In genomic region chr3:50516048-50516871, GRCh38 we compare ENCODE assay signal across 9 cellular contexts. TPM values are rescaled to one million over a fixed set of nuclear protein-coding genes. Genes with fewer than 3 reads are reported as not detected.
A peak's percentile ranks its signal among the peaks of the same experiment; 100 is the strongest.
DNase-seq lines count a peak whose midpoint lies in the region; ATAC-seq and TF ChIP-seq lines count a peak whose summit lies in the region.
"Had no signal": no experiment of that assay in that cellular context is flagged by ENCODE, and none has a peak within 500 bp of the region (broad histone marks: within the 10 kb centered on the region; RNA-seq: fewer than 3 reads in every experiment).

No MANE protein-coding gene starts in this region.

- H3K4me3 ChIP-seq in HUES6 (ENCODE audit: low read depth, low read length) (peak overlapping the region; percentile 33), smooth muscle cell (peak overlapping the region; percentile 25), brain microvascular endothelial cell (ENCODE audit: low read depth, low read length) (no peak overlapping the region)

- H3K27me3 ChIP-seq in HUES6 (ENCODE audit: control insufficient read depth, insufficient read depth, low read length): no peaks in the 10 kb centered on the region
- no peaks in the 10 kb centered on the region for H3K27me3 ChIP-seq in smooth muscle cell (ENCODE audit: low read depth)
- H3K27me3 ChIP-seq in brain microvascular endothelial cell (replicated peaks): peaks cover 2% of the 10 kb centered on the region

- H2AFZ ChIP-seq in smooth muscle cell (ENCODE audit: low read depth): peak overlapping the region; percentile 56

- DNase-seq in iPS-NIHi11 (ENCODE audit: low spot score): peak; percentile 84
- peak; percentile 30 for DNase-seq in smooth muscle cell (lab: John Stamatoyannopoulos, UW; ENCODE audit: unreplicated experiment)
- DNase-seq in OCI-M1 (lab: John Stamatoyannopoulos, UW): no peak
- no peak for DNase-seq in brain microvascular endothelial cell

- peak overlapping the region; percentile 85 for H3K4me2 ChIP-seq in smooth muscle cell

- TF ChIP-seq CTCF in VCaP (conservative IDR thresholded peaks at IDR 0.05): no peak
- TF ChIP-seq CTCF in smooth muscle cell (IDR thresholded peaks at IDR 0.05; ENCODE audit: borderline replicate concordance, insufficient read depth, poor library complexity, severe bottlenecking): no peak
- no peak for TF ChIP-seq CTCF in brain microvascular endothelial cell (IDR thresholded peaks at IDR 0.05; ENCODE audit: low read depth, low read length, missing control alignments)

- H3K9ac ChIP-seq in HUES6 (ENCODE audit: low read length) (peak overlapping the region; percentile 32), smooth muscle cell (ENCODE audit: low read depth) (no peak overlapping the region)

- no peaks in the 10 kb centered on the region for H3K36me3 ChIP-seq in HUES6 (ENCODE audit: control insufficient read depth, insufficient read depth, low read length)
- no peaks in the 10 kb centered on the region for H3K36me3 ChIP-seq in smooth muscle cell (ENCODE audit: low read depth)
- H3K36me3 ChIP-seq in brain microvascular endothelial cell (replicated peaks): no peaks in the 10 kb centered on the region

- WGBS in smooth muscle cell (ENCODE audit: low lambda C conversion rate): 26% methylated on average over 13 of the region's 13 CpGs

- no peaks in the 10 kb centered on the region for H3K79me2 ChIP-seq in smooth muscle cell (ENCODE audit: low read depth)

- no peaks in the 10 kb centered on the region for H3F3A ChIP-seq in smooth muscle cell (ENCODE audit: low read depth)

- H3K4me1 ChIP-seq in HUES6 (ENCODE audit: control insufficient read depth, insufficient read depth, low read length): peaks cover 60% of the 10 kb centered on the region
- peaks cover 25% of the 10 kb centered on the region for H3K4me1 ChIP-seq in smooth muscle cell (ENCODE audit: low read depth)

- ATAC-seq in HG03439 (IDR thresholded peaks at IDR 0.05; ENCODE audit: unreplicated experiment) (no peak), HG02623 (IDR thresholded peaks at IDR 0.05; ENCODE audit: unreplicated experiment) (no peak)

- in situ Hi-C loops in brain microvascular endothelial cell (cut with HindIII; ENCODE audit: low pct_ligation_motif_present, low sequenced_read_pairs): no loop called here

- H3K9me3 ChIP-seq in HUES6 (ENCODE audit: control insufficient read depth, insufficient read depth, low read depth, low read length) (no peaks in the 10 kb centered on the region), smooth muscle cell (replicated peaks; ENCODE audit: low read depth) (no peaks in the 10 kb centered on the region)

- no peaks in the 10 kb centered on the region for H4K20me1 ChIP-seq in smooth muscle cell (ENCODE audit: low read depth)

- H3K27ac ChIP-seq in HUES6 (ENCODE audit: low read depth, low read length) (peak overlapping the region; percentile 41; the same call in 1 of the 2 replicates), VCaP (peak overlapping the region; percentile 48), smooth muscle cell (ENCODE audit: low read depth) (no peak overlapping the region), brain microvascular endothelial cell (no peak overlapping the region)

RNA-seq across cellular contexts. Expression of gene CACNA2D2, which starts 12.8 kb away (rescaled TPM):
- total RNA-seq in smooth muscle cell: 0.27 and 0.31 TPM in 2 replicates
- 0.51 and 0.58 TPM in 2 replicates for polyA plus RNA-seq in smooth muscle cell
- total RNA-seq: epithelial cell of proximal tubule had no signal

RNA-seq across cellular contexts. Expression of gene C3orf18, which starts 51.3 kb away (rescaled TPM):
- total RNA-seq in smooth muscle cell: 6.6 and 8.7 TPM in 2 replicates
- 18.9 and 20.0 TPM in 2 replicates for polyA plus RNA-seq in smooth muscle cell

RNA-seq across cellular contexts. Expression of gene HEMK1, which starts 53.1 kb away (rescaled TPM):
- total RNA-seq in smooth muscle cell: 6.5 and 15.3 TPM in 2 replicates
- 26.4 and 28.3 TPM in 2 replicates for polyA plus RNA-seq in smooth muscle cell

Comparison
In these comparisons a context has a peak if more than half of its experiments do, and no peak if none do; other contexts are left out.
1. H3K27ac ChIP-seq: peak in HUES6 (single experiment) and VCaP (single experiment); none in smooth muscle cell (single experiment) and brain microvascular endothelial cell (single experiment).
2. DNase-seq: peak in iPS-NIHi11 (single experiment) and smooth muscle cell (single experiment); none in OCI-M1 (single experiment) and brain microvascular endothelial cell (single experiment).